13 cellular contexts compared by ENCODE assay signal in the genomic region with DNA sequence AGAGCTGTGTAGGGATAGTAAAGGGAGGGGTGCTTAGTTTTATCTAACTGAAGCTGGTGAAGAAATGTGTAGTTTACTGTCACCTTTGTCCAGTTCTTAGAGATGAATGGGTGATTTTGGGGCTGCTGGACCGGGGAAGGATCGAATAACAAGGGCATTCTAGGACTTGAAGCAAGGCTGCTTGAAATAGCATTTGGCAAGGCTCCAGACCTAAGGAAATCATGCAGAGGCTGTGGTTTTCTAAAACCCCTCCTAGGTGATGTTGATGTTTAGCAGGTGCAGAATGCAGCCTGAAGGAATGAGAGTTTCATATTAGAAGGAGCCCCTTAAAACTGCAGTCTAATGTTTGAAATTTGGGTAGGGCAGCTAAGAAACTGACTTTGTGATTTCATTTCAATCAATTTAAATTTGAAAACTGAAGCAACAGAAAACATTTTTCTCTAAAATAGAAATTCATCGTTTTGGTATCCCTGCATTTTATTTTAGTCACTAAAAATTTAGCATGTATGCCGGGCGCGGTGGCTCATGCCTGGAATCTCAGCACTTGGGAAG.
DNase-seq lines count a peak whose midpoint lies in the region; ATAC-seq and TF ChIP-seq lines count a peak whose summit lies in the region.
"Had no signal": no experiment of that assay in that cellular context is flagged by ENCODE, and none has a peak within 500 bp of the region (broad histone marks: within the 10 kb centered on the region; RNA-seq: fewer than 3 reads in every experiment).

No MANE protein-coding gene starts in this region.

- peaks cover 31% of the 10 kb centered on the region for H3K4me1 Mint-ChIP-seq in activated naive CD4-positive, alpha-beta T cell treated with anti-CD3 and anti-CD28 coated beads, Interleukin-2, amount 50 U/mL, for 24 hours
- peaks cover 27% of the 10 kb centered on the region for H3K4me1 Mint-ChIP-seq in activated naive CD4-positive, alpha-beta T cell treated with anti-CD3 and anti-CD28 coated beads for 36 hours (ENCODE audit: low read depth)

- CTCF ChIA-PET in activated naive CD4-positive, alpha-beta T cell treated with anti-CD3 and anti-CD28 coated beads for 36 hours (lab: Charles Lee): no interaction called here

- H3K9me2 ChIP-seq in MM.1S (replicated peaks; ENCODE audit: insufficient read depth, low read length): no peaks in the 10 kb centered on the region

- no peaks in the 10 kb centered on the region for H3K27me3 Mint-ChIP-seq in activated naive CD4-positive, alpha-beta T cell treated with anti-CD3 and anti-CD28 coated beads, Interleukin-2, amount 50 U/mL, for 24 hours
- H3K27me3 Mint-ChIP-seq in activated naive CD4-positive, alpha-beta T cell treated with anti-CD3 and anti-CD28 coated beads for 36 hours (ENCODE audit: low read depth): no peaks in the 10 kb centered on the region
- H3K27me3 Mint-ChIP-seq: activated naive CD8-positive, alpha-beta T cell; memory B cell had no signal

- H3K9me3 ChIP-seq in MM.1S (replicated peaks; ENCODE audit: insufficient read depth, low read length): no peaks in the 10 kb centered on the region
- H3K9me3 ChIP-seq in stomach: no peaks in the 10 kb centered on the region
- H3K9me3 ChIP-seq: heart right ventricle had no signal

- peaks cover 42% of the 10 kb centered on the region for H3F3A ChIP-seq in MM.1S (ENCODE audit: insufficient read depth, low read length)

- H3K36me3 Mint-ChIP-seq in activated naive CD4-positive, alpha-beta T cell treated with anti-CD3 and anti-CD28 coated beads, Interleukin-2, amount 50 U/mL, for 24 hours: peaks cover 3% of the 10 kb centered on the region
- no peaks in the 10 kb centered on the region for H3K36me3 Mint-ChIP-seq in activated naive CD4-positive, alpha-beta T cell treated with anti-CD3 and anti-CD28 coated beads for 36 hours (ENCODE audit: low read depth)
- H3K36me3 Mint-ChIP-seq: activated naive CD8-positive, alpha-beta T cell had no signal

- no peak overlapping the region for H3K27ac Mint-ChIP-seq in activated naive CD4-positive, alpha-beta T cell treated with anti-CD3 and anti-CD28 coated beads, Interleukin-2, amount 50 U/mL, for 24 hours
- H3K27ac Mint-ChIP-seq in activated naive CD4-positive, alpha-beta T cell treated with anti-CD3 and anti-CD28 coated beads for 36 hours: no peak overlapping the region
- H3K27ac Mint-ChIP-seq: activated naive CD8-positive, alpha-beta T cell; memory B cell had no signal

- no peak for TF ChIP-seq EP300 in stomach (IDR thresholded peaks at IDR 0.05)

- no peak for TF ChIP-seq POLR2A in stomach (IDR thresholded peaks at IDR 0.05)

- H3K27me3 ChIP-seq in MM.1S (replicated peaks; ENCODE audit: insufficient read depth, low read length) (no peaks in the 10 kb centered on the region), stomach (no peaks in the 10 kb centered on the region)
- H3K27me3 ChIP-seq: heart right ventricle had no signal

- H4K20me1 ChIP-seq in MM.1S (ENCODE audit: insufficient read depth, low read length): no peaks in the 10 kb centered on the region

- no peak overlapping the region for H2AFZ ChIP-seq in MM.1S (ENCODE audit: low read length)

- in situ Hi-C loops in astrocyte of the spinal cord (cut with HindIII; ENCODE audit: low sequenced_read_pairs): no loop called here

- peaks cover 13% of the 10 kb centered on the region for H3K4me1 ChIP-seq in MM.1S (ENCODE audit: low read length)
- peaks cover 0 to 26% (median 13%) of the 10 kb centered on the region in 4 donors for H3K4me1 ChIP-seq in stomach

- WGBS in stomach, 5 donors: 59 to 69% (median 62%) methylated on average over 6 of the region's 6 CpGs

- H3K4me3 Mint-ChIP-seq in activated naive CD4-positive, alpha-beta T cell treated with anti-CD3 and anti-CD28 coated beads, Interleukin-2, amount 50 U/mL, for 24 hours: peak overlapping the region; percentile 42
- no peak overlapping the region for H3K4me3 Mint-ChIP-seq in activated naive CD4-positive, alpha-beta T cell treated with anti-CD3 and anti-CD28 coated beads for 36 hours
- H3K4me3 Mint-ChIP-seq: activated naive CD8-positive, alpha-beta T cell; memory B cell had no signal

- peaks cover 35% of the 10 kb centered on the region for H3K79me2 ChIP-seq in MM.1S (ENCODE audit: low read length)

- H3K4me3 ChIP-seq in MM.1S (ENCODE audit: low read length): no peak overlapping the region; the same call in 1 of the 2 replicates
- H3K4me3 ChIP-seq in astrocyte of the spinal cord (ENCODE audit: low read depth, low read length): no peak overlapping the region
- no peak overlapping the region for H3K4me3 ChIP-seq in stomach
- H3K4me3 ChIP-seq: heart right ventricle had no signal

- no peak for ATAC-seq in HG02623 (IDR thresholded peaks at IDR 0.05; ENCODE audit: unreplicated experiment)

- H3K9ac ChIP-seq in MM.1S (ENCODE audit: low read length): peak overlapping the region; percentile 42; the same call in 1 of the 2 replicates

- H3K9me3 Mint-ChIP-seq in activated naive CD4-positive, alpha-beta T cell treated with anti-CD3 and anti-CD28 coated beads, Interleukin-2, amount 50 U/mL, for 24 hours: no peaks in the 10 kb centered on the region
- H3K9me3 Mint-ChIP-seq in activated naive CD4-positive, alpha-beta T cell treated with anti-CD3 and anti-CD28 coated beads for 36 hours: no peaks in the 10 kb centered on the region
- H3K9me3 Mint-ChIP-seq: memory B cell had no signal

- TF ChIP-seq CTCF in MM.1S (IDR thresholded peaks at IDR 0.05; ENCODE audit: low read length): no peak
- TF ChIP-seq CTCF in astrocyte of the spinal cord (IDR thresholded peaks at IDR 0.05; ENCODE audit: low read depth, low read length): no peak
- no peak for TF ChIP-seq CTCF in stomach (IDR thresholded peaks at IDR 0.05)

- no peaks in the 10 kb centered on the region for H3K36me3 ChIP-seq in MM.1S (replicated peaks; ENCODE audit: insufficient read depth, low read length)
- H3K36me3 ChIP-seq in stomach: no peaks in the 10 kb centered on the region
- H3K36me3 ChIP-seq: heart right ventricle had no signal

- peak overlapping the region; percentile 87 for H3K27ac ChIP-seq in MM.1S (ENCODE audit: low read length)
- no peak overlapping the region for H3K27ac ChIP-seq in stomach
- H3K27ac ChIP-seq: heart right ventricle had no signal

- H3K4me2 ChIP-seq in MM.1S (ENCODE audit: low read depth, low read length): peak overlapping the region; percentile 71

- intact Hi-C loops in activated naive CD4-positive, alpha-beta T cell treated with anti-CD3 and anti-CD28 coated beads for 36 hours (cut with micrococcal nuclease): no loop called here
- intact Hi-C loops in stomach (cut with DNase I; ENCODE audit: low total_unique reads): no loop called here

- no peak for DNase-seq in activated naive CD4-positive, alpha-beta T cell treated with anti-CD3 and anti-CD28 coated beads for 36 hours
- DNase-seq in MM.1S: peak; percentile 96
- peak; percentile 47 for DNase-seq in astrocyte of the spinal cord (ENCODE audit: low read depth, low spot score)
- DNase-seq in renal cortical epithelial cell (ENCODE audit: low read depth): peak; percentile 75
- DNase-seq in NCI-H1048 (lab: John Stamatoyannopoulos, UW): no peak
- DNase-seq in stomach: no peak
- DNase-seq: activated CD4-positive, alpha-beta T cell treated with anti-CD3 and anti-CD28 coated beads, Interleukin-2, amount 50 U/mL, for 48 hours; NCI-H524 had no signal

Comparison
In these comparisons a context has a peak if more than half of its experiments do, and no peak if none do; other contexts are left out.
1. DNase-seq: peak in MM.1S (single experiment), astrocyte of the spinal cord (single experiment) and renal cortical epithelial cell (single experiment); none in activated naive CD4-positive, alpha-beta T cell treated with anti-CD3 and anti-CD28 coated beads for 36 hours (single experiment), NCI-H1048 (single experiment) and stomach (single experiment).